ENCODE assay signal across 22 cellular contexts in the genomic region with DNA sequence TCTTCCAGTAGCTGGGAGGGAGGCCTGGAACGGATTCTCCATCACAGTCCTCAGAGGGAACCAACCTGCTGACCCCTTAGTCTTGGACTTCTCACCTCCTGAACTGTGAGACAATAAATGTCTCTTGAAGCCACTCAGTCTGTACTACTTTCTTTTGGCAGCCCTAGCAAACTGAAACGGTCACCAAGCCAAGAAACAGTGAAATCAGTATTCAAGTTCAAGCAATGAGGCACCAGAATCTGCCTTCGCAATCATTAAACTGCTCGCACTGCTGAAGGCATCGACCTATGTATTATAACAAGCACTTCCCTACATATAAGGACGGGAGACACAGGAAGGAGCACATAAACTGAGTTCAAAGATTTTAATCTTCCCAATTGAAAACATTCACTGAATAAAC.
"Had no signal": no experiment of that assay in that cellular context is flagged by ENCODE, and none has a peak within 500 bp of the region (broad histone marks: within the 10 kb centered on the region; RNA-seq: fewer than 3 reads in every experiment).

No MANE protein-coding gene starts in this region.

- H3K4me3 ChIP-seq: gastrocnemius medialis, lung, prostate gland, right atrium auricular region, skin epidermis, spleen, thoracic aorta, tibial nerve, upper lobe of left lung had no signal

- H3K36me3 Mint-ChIP-seq: naive thymus-derived CD8-positive, alpha-beta T cell; stimulated activated naive B cell treated with anti-CD40 and anti-IgM and Interleukin-4, amounts not matched to agents 10 μg/mL and 1 μg/mL and 100 μg/mL, for 72 hours had no signal

- H3K27ac ChIP-seq: gastrocnemius medialis, parathyroid adenoma, prostate gland, right atrium auricular region, skin epidermis, spleen, thoracic aorta, tibial nerve, upper lobe of left lung had no signal

- H3K27me3 ChIP-seq: gastrocnemius medialis, right atrium auricular region, spleen, tibial nerve, upper lobe of left lung had no signal

- H2AFZ ChIP-seq: parathyroid adenoma had no signal

- H3K27ac Mint-ChIP-seq: effector memory CD8-positive, alpha-beta T cell; naive thymus-derived CD8-positive, alpha-beta T cell; stimulated activated naive B cell treated with anti-CD40 and anti-IgM and Interleukin-4, amounts not matched to agents 10 μg/mL and 1 μg/mL and 100 μg/mL, for 72 hours; stimulated activated naive CD8-positive, alpha-beta T cell treated with anti-CD3 and anti-CD28 coated beads, Interleukin-15, Interleukin-2, amounts not matched to agents 100 ng/mL and 50 ng/mL, for 24 hours had no signal

- H3K4me1 ChIP-seq: gastrocnemius medialis, parathyroid adenoma, prostate gland, right atrium auricular region, spleen, upper lobe of left lung had no signal

- DNase-seq: cerebellar nuclear complex; cortex of kidney; effector memory CD8-positive, alpha-beta T cell; erythroblast; gastrocnemius medialis; head of caudate nucleus; naive thymus-derived CD8-positive, alpha-beta T cell; spleen; stimulated activated naive B cell treated with anti-CD40 and anti-IgM and Interleukin-4, amounts not matched to agents 10 μg/mL and 1 μg/mL and 100 μg/mL, for 72 hours; upper lobe of left lung had no signal

- H3K4me3 Mint-ChIP-seq: effector memory CD8-positive, alpha-beta T cell; naive thymus-derived CD8-positive, alpha-beta T cell; stimulated activated naive B cell treated with anti-CD40 and anti-IgM and Interleukin-4, amounts not matched to agents 10 μg/mL and 1 μg/mL and 100 μg/mL, for 72 hours; stimulated activated naive CD8-positive, alpha-beta T cell treated with anti-CD3 and anti-CD28 coated beads, Interleukin-15, Interleukin-2, amounts not matched to agents 100 ng/mL and 50 ng/mL, for 24 hours had no signal

- H3K9ac ChIP-seq: parathyroid adenoma had no signal

- FAIRE-seq: endometrium, keratinocyte, urothelium cell line had no signal

- ATAC-seq: effector memory CD8-positive, alpha-beta T cell; gastrocnemius medialis; left lobe of liver; naive thymus-derived CD8-positive, alpha-beta T cell; stimulated activated naive B cell treated with anti-CD40 and anti-IgM and Interleukin-4, amounts not matched to agents 10 μg/mL and 1 μg/mL and 100 μg/mL, for 72 hours had no signal

- H3K27me3 Mint-ChIP-seq: stimulated activated naive B cell treated with anti-CD40 and anti-IgM and Interleukin-4, amounts not matched to agents 10 μg/mL and 1 μg/mL and 100 μg/mL, for 72 hours had no signal

- H3K79me2 ChIP-seq: parathyroid adenoma had no signal

- H3K9me3 Mint-ChIP-seq: naive thymus-derived CD8-positive, alpha-beta T cell; stimulated activated naive CD8-positive, alpha-beta T cell treated with anti-CD3 and anti-CD28 coated beads, Interleukin-15, Interleukin-2, amounts not matched to agents 100 ng/mL and 50 ng/mL, for 24 hours had no signal

- H3K36me3 ChIP-seq: gastrocnemius medialis, prostate gland, right atrium auricular region, spleen, thoracic aorta, tibial nerve, upper lobe of left lung had no signal

- H3K9me3 ChIP-seq: gastrocnemius medialis, prostate gland, right atrium auricular region, spleen, thoracic aorta, tibial nerve, upper lobe of left lung had no signal

- H3K4me1 Mint-ChIP-seq: naive thymus-derived CD8-positive, alpha-beta T cell; stimulated activated naive B cell treated with anti-CD40 and anti-IgM and Interleukin-4, amounts not matched to agents 10 μg/mL and 1 μg/mL and 100 μg/mL, for 72 hours had no signal
